23 cellular contexts compared by ENCODE assay signal in genomic region chr3:195577645-195578177, GRCh38. TPM values are rescaled to one million over a fixed set of nuclear protein-coding genes. Genes with fewer than 3 reads are reported as not detected.
"Had no signal": no experiment of that assay in that cellular context is flagged by ENCODE, and none has a peak within 500 bp of the region (broad histone marks: within the 10 kb centered on the region; RNA-seq: fewer than 3 reads in every experiment).

No MANE protein-coding gene starts in this region.

- ATAC-seq: effector memory CD8-positive, alpha-beta T cell; gastrocnemius medialis; heart right ventricle; left lobe of liver; naive thymus-derived CD4-positive, alpha-beta T cell; sciatic nerve had no signal

- H3K4me3 ChIP-seq: esophagus muscularis mucosa, heart right ventricle, prostate gland, suprapubic skin, thyroid gland, upper lobe of left lung, uterus had no signal

- H3K9ac ChIP-seq: parathyroid adenoma had no signal

- H3K36me3 ChIP-seq: gastrocnemius medialis, prostate gland, thyroid gland, upper lobe of left lung, uterus had no signal

- H3K27ac Mint-ChIP-seq: effector memory CD8-positive, alpha-beta T cell; naive thymus-derived CD4-positive, alpha-beta T cell; nephron progenitor cell; stimulated activated naive B cell treated with anti-CD40 and anti-IgM and Interleukin-4, amounts not matched to agents 10 μg/mL and 1 μg/mL and 100 μg/mL, for 72 hours had no signal

- H3K79me2 ChIP-seq: parathyroid adenoma had no signal

- H3K27ac ChIP-seq: epithelial cell of prostate, esophagus muscularis mucosa, gastrocnemius medialis, parathyroid adenoma, prostate gland, suprapubic skin, thyroid gland, upper lobe of left lung, uterus had no signal

- H2AFZ ChIP-seq: parathyroid adenoma had no signal

- H3K27me3 ChIP-seq: esophagus muscularis mucosa, gastrocnemius medialis, heart right ventricle, suprapubic skin, thyroid gland, upper lobe of left lung, uterus had no signal

- H3K27me3 Mint-ChIP-seq: effector memory CD8-positive, alpha-beta T cell; stimulated activated naive B cell treated with anti-CD40 and anti-IgM and Interleukin-4, amounts not matched to agents 10 μg/mL and 1 μg/mL and 100 μg/mL, for 72 hours had no signal

- H3K4me1 ChIP-seq: parathyroid adenoma, prostate gland, thyroid gland, upper lobe of left lung, uterus had no signal

- DNase-seq: effector memory CD8-positive, alpha-beta T cell; gastrocnemius medialis; heart right ventricle; hypothalamus; islet precursor cell; mammary epithelial cell; naive thymus-derived CD4-positive, alpha-beta T cell; nephron progenitor cell; stimulated activated CD4-positive, alpha-beta T cell treated with anti-CD3 and anti-CD28 coated beads, Interleukin-2, amount 100 ng/mL, for 24 hours; stimulated activated CD4-positive, alpha-beta T cell treated with anti-CD3 and anti-CD28 coated beads, Interleukin-4, amount 100 ng/mL, for 4 hours; stimulated activated naive B cell treated with anti-CD40 and anti-IgM and Interleukin-4, amounts not matched to agents 10 μg/mL and 1 μg/mL and 100 μg/mL, for 72 hours; thyroid gland; upper lobe of left lung; uterus had no signal

- H3K4me3 Mint-ChIP-seq: effector memory CD8-positive, alpha-beta T cell; naive thymus-derived CD4-positive, alpha-beta T cell; nephron progenitor cell; stimulated activated naive B cell treated with anti-CD40 and anti-IgM and Interleukin-4, amounts not matched to agents 10 μg/mL and 1 μg/mL and 100 μg/mL, for 72 hours had no signal

- H3K9me3 ChIP-seq: esophagus muscularis mucosa, gastrocnemius medialis, prostate gland, suprapubic skin, thyroid gland, upper lobe of left lung, uterus had no signal

- H3K9me3 Mint-ChIP-seq: effector memory CD8-positive, alpha-beta T cell; naive thymus-derived CD4-positive, alpha-beta T cell; stimulated activated naive B cell treated with anti-CD40 and anti-IgM and Interleukin-4, amounts not matched to agents 10 μg/mL and 1 μg/mL and 100 μg/mL, for 72 hours had no signal

RNA-seq across cellular contexts. Expression of gene APOD, which starts 6.0 kb away (rescaled TPM):
- total RNA-seq: mononuclear cell, renal cortical epithelial cell had no signal
- polyA plus RNA-seq: naive thymus-derived CD4-positive, alpha-beta T cell had no signal
